In the genomic region with DNA sequence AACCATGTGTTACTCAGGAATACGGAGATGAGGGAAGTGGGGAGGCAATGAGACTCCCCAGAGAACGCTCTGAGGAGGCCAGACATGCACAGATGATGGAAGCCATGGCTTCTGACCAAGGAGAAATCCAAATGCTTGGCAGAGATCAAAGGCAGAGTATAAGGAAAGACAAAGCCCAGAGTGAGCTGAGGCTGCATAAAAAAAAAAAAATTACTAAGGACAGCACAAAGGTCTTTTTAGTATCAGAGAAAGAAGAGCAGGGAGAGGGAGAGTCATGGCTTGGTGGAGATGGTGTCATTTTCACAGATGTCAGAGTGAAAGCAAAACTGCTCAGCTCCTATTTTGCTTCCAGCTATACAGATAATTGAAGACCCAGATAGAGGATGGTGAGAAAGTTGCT, we compare ENCODE assay signal across 1 cellular context.
TF ChIP-seq lines count a peak whose summit lies in the region.

No MANE protein-coding gene starts in this region.

TF ChIP-seq in IMR-90, 13 proteins besides CTCF, POLR2A, EP300 and RAD21 (continued from another document):
- TF ChIP-seq, protein P1, sequence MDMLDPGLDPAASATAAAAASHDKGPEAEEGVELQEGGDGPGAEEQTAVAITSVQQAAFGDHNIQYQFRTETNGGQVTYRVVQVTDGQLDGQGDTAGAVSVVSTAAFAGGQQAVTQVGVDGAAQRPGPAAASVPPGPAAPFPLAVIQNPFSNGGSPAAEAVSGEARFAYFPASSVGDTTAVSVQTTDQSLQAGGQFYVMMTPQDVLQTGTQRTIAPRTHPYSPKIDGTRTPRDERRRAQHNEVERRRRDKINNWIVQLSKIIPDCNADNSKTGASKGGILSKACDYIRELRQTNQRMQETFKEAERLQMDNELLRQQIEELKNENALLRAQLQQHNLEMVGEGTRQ (IDR thresholded peaks at IDR 0.05; ENCODE audit: low read depth, low read length) = no peak
- no peak for TF ChIP-seq NFE2L2 (IDR thresholded peaks at IDR 0.05; ENCODE audit: low read depth, low read length)
- TF ChIP-seq SMC3 (IDR thresholded peaks at IDR 0.05; ENCODE audit: low read depth, low read length) = no peak
- no peak for TF ChIP-seq CHD1 (IDR thresholded peaks at IDR 0.05; ENCODE audit: low read depth, low read length)
